In genomic region chr13:21385710-21386109, GRCh38 we compare ENCODE assay signal across 22 cellular contexts.
"Had no signal": no experiment of that assay in that cellular context is flagged by ENCODE, and none has a peak within 500 bp of the region (broad histone marks: within the 10 kb centered on the region; RNA-seq: fewer than 3 reads in every experiment).

No MANE protein-coding gene starts in this region.

- H3K9me3 ChIP-seq: mucosa of descending colon, prostate gland, right atrium auricular region, sigmoid colon, testis, tibial artery had no signal

- H3K27ac ChIP-seq: prostate gland, right atrium auricular region, sigmoid colon, testis, tibial artery had no signal

- FAIRE-seq: endometrium, keratinocyte had no signal

- H3K27me3 ChIP-seq: right atrium auricular region, sigmoid colon, testis, tibial artery had no signal

- H3K4me1 Mint-ChIP-seq: mesothelial cell of epicardium; naive B cell; nephron progenitor cell; stimulated activated memory B cell treated with anti-CD40 and anti-IgM and Interleukin-4, amounts not matched to agents 10 μg/mL and 1 μg/mL and 100 μg/mL, for 72 hours had no signal

- ATAC-seq: effector memory CD8-positive, alpha-beta T cell; mucosa of descending colon; stimulated activated memory B cell treated with anti-CD40 and anti-IgM and Interleukin-4, amounts not matched to agents 10 μg/mL and 1 μg/mL and 100 μg/mL, for 72 hours; stimulated activated naive CD8-positive, alpha-beta T cell treated with anti-CD3 and anti-CD28 coated beads, Interleukin-15, Interleukin-2, amounts not matched to agents 100 U/mL and 50 U/mL, for 24 hours had no signal

- H3K36me3 ChIP-seq: prostate gland had no signal

- H3K4me3 ChIP-seq: mucosa of descending colon, prostate gland, right atrium auricular region, sigmoid colon, testis, tibial artery had no signal

- H3K4me3 Mint-ChIP-seq: effector memory CD8-positive, alpha-beta T cell; mesothelial cell of epicardium; naive B cell; nephron progenitor cell; stimulated activated memory B cell treated with anti-CD40 and anti-IgM and Interleukin-4, amounts not matched to agents 10 μg/mL and 1 μg/mL and 100 μg/mL, for 72 hours; type B pancreatic cell had no signal

- H3K9me3 Mint-ChIP-seq: effector memory CD8-positive, alpha-beta T cell; stimulated activated memory B cell treated with anti-CD40 and anti-IgM and Interleukin-4, amounts not matched to agents 10 μg/mL and 1 μg/mL and 100 μg/mL, for 72 hours had no signal

- DNase-seq: cortex of kidney; effector memory CD8-positive, alpha-beta T cell; hypothalamus; mesenchymal stem cell; mucosa of descending colon; naive B cell; nephron progenitor cell; nucleus accumbens; sigmoid colon; stimulated activated CD4-positive, alpha-beta T cell treated with anti-CD3 and anti-CD28 coated beads, Interleukin-2, amount 100 ng/mL, for 24 hours; stimulated activated CD4-positive, alpha-beta T cell treated with anti-CD3 and anti-CD28 coated beads, Interleukin-4, amount 100 ng/mL, for 24 hours; stimulated activated naive CD8-positive, alpha-beta T cell treated with anti-CD3 and anti-CD28 coated beads, Interleukin-15, Interleukin-2, amounts not matched to agents 100 U/mL and 50 U/mL, for 24 hours; substantia nigra; testis; tibial artery had no signal

- H3K27me3 Mint-ChIP-seq: effector memory CD8-positive, alpha-beta T cell; naive B cell; stimulated activated memory B cell treated with anti-CD40 and anti-IgM and Interleukin-4, amounts not matched to agents 10 μg/mL and 1 μg/mL and 100 μg/mL, for 72 hours; type B pancreatic cell had no signal

- H3K27ac Mint-ChIP-seq: mesothelial cell of epicardium; nephron progenitor cell; stimulated activated memory B cell treated with anti-CD40 and anti-IgM and Interleukin-4, amounts not matched to agents 10 μg/mL and 1 μg/mL and 100 μg/mL, for 72 hours; type B pancreatic cell had no signal

- H3K4me1 ChIP-seq: prostate gland, right atrium auricular region, sigmoid colon, testis, tibial artery had no signal
